In the genomic region with DNA sequence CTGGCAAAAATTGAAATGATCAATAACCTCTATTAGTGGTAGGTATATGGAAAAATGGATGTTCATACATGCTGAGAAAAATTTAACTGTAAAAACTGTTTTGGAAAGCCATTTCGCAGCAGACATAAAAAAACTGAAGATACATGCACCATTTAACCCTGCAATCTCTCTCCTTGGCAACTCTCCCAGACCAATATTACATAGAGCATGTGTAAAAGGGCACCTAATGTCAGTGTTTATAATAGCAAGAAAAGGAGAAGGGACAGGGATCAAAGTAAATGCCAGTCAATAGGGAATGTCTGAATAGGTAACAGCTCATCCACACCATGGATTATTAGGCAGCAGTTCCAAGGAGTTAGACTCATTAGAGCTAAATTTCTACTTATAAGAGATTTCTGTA, we compare ENCODE assay signal across 14 cellular contexts.
DNase-seq lines count a peak whose midpoint lies in the region; ATAC-seq and TF ChIP-seq lines count a peak whose summit lies in the region.
"Had no signal": no experiment of that assay in that cellular context is flagged by ENCODE, and none has a peak within 500 bp of the region (broad histone marks: within the 10 kb centered on the region; RNA-seq: fewer than 3 reads in every experiment).

No MANE protein-coding gene starts in this region.

- peak; percentile 36 for DNase-seq in NOMO-1 treated with DMSO at 0.1 percent for 48 hours (lab: John Stamatoyannopoulos, UW; ENCODE audit: unreplicated experiment)
- DNase-seq in NOMO-1 treated with dmso at 0.1 percent for 144 hours (lab: John Stamatoyannopoulos, UW; ENCODE audit: unreplicated experiment): no peak
- peak; percentile 29 for DNase-seq in NCI-H128 (lab: John Stamatoyannopoulos, UW; ENCODE audit: unreplicated experiment)
- DNase-seq in NCI-H69 (lab: John Stamatoyannopoulos, UW): peak; percentile 95
- DNase-seq in progenitor cell of endocrine pancreas (ENCODE audit: low spot score, unreplicated experiment): no peak
- no peak for DNase-seq in NCI-H1436 treated with DMSO at 0.1 percent for 48 hours (lab: John Stamatoyannopoulos, UW)
- DNase-seq: activated naive CD8-positive, alpha-beta T cell treated with anti-CD3 and anti-CD28 coated beads, Interleukin-2, amount 10 ng/mL, durations not matched to agents 7 days and 5 days; cerebellar nuclear complex; heart left ventricle; psoas muscle; trophoblast cell had no signal

- H3K36me3 Mint-ChIP-seq in progenitor cell of endocrine pancreas (ENCODE audit: insufficient read depth): peaks cover 5% of the 10 kb centered on the region
- H3K36me3 Mint-ChIP-seq: activated naive CD8-positive, alpha-beta T cell treated with anti-CD3 and anti-CD28 coated beads, Interleukin-2, amount 10 ng/mL, durations not matched to agents 7 days and 5 days had no signal

- no peak for TF ChIP-seq CTCF in progenitor cell of endocrine pancreas (IDR thresholded peaks at IDR 0.05; ENCODE audit: unreplicated experiment)

- no peaks in the 10 kb centered on the region for H3K27me3 Mint-ChIP-seq in progenitor cell of endocrine pancreas
- H3K27me3 Mint-ChIP-seq: activated naive CD8-positive, alpha-beta T cell treated with anti-CD3 and anti-CD28 coated beads, Interleukin-2, amount 10 ng/mL, durations not matched to agents 7 days and 5 days had no signal

- no peak overlapping the region for H3K4me3 Mint-ChIP-seq in progenitor cell of endocrine pancreas (ENCODE audit: low read depth)
- H3K4me3 Mint-ChIP-seq: activated naive CD8-positive, alpha-beta T cell treated with anti-CD3 and anti-CD28 coated beads, Interleukin-2, amount 10 ng/mL, durations not matched to agents 7 days and 5 days had no signal

- peaks cover 52% of the 10 kb centered on the region for H3K4me1 Mint-ChIP-seq in progenitor cell of endocrine pancreas (ENCODE audit: low read depth)

- H3K27ac Mint-ChIP-seq in progenitor cell of endocrine pancreas: peak overlapping the region; percentile 47
- H3K27ac Mint-ChIP-seq: activated naive CD8-positive, alpha-beta T cell treated with anti-CD3 and anti-CD28 coated beads, Interleukin-2, amount 10 ng/mL, durations not matched to agents 7 days and 5 days had no signal

- ATAC-seq in esophagus mucosa (no peak), GM18517 (IDR thresholded peaks at IDR 0.05; ENCODE audit: unreplicated experiment) (no peak)
- ATAC-seq: GM12878, heart left ventricle, psoas muscle had no signal

- peaks cover 11% of the 10 kb centered on the region for H3K9me3 Mint-ChIP-seq in progenitor cell of endocrine pancreas (ENCODE audit: low read depth)

Comparison
In these comparisons a context has a peak if more than half of its experiments do, and no peak if none do; other contexts are left out.
1. DNase-seq: peak in NOMO-1 treated with DMSO at 0.1 percent for 48 hours (single experiment), NCI-H128 (single experiment) and NCI-H69 (single experiment); none in NOMO-1 treated with dmso at 0.1 percent for 144 hours (single experiment), progenitor cell of endocrine pancreas (single experiment) and NCI-H1436 treated with DMSO at 0.1 percent for 48 hours (single experiment).